16 cellular contexts compared by ENCODE assay signal in genomic region chr12:59405992-59406391, GRCh38.
DNase-seq lines count a peak whose midpoint lies in the region; ATAC-seq, FAIRE-seq and TF ChIP-seq lines count a peak whose summit lies in the region.
"Had no signal": no experiment of that assay in that cellular context is flagged by ENCODE, and none has a peak within 500 bp of the region (broad histone marks: within the 10 kb centered on the region; RNA-seq: fewer than 3 reads in every experiment).

No MANE protein-coding gene starts in this region.

- TF ChIP-seq CTCF in GM12865 (IDR thresholded peaks at IDR 0.05; ENCODE audit: insufficient read depth, low read depth, low read length, missing control alignments) (no peak), MM.1S (IDR thresholded peaks at IDR 0.05; ENCODE audit: low read length) (no peak), kidney (IDR thresholded peaks at IDR 0.05; ENCODE audit: borderline replicate concordance, extremely low read depth, insufficient read depth) (no peak)

- H3K27ac ChIP-seq in MM.1S (ENCODE audit: low read length) (peak overlapping the region; percentile 28; the same call in 1 of the 2 replicates), kidney (ENCODE audit: low read depth in 2 of 2, low read length in 2 of 2) (no peak overlapping the region)
- H3K27ac ChIP-seq: HL-60 had no signal

- no peaks in the 10 kb centered on the region for H3K36me3 ChIP-seq in MM.1S (replicated peaks; ENCODE audit: insufficient read depth, low read length)
- H3K36me3 ChIP-seq in kidney (ENCODE audit: control insufficient read depth in 1 of 2, insufficient read depth in 2 of 2, low read length in 2 of 2): no peaks in the 10 kb centered on the region

- no peak overlapping the region for H3K4me3 Mint-ChIP-seq in stimulated activated effector memory CD8-positive, alpha-beta T cell treated with anti-CD3 and anti-CD28 coated beads, Interleukin-12 subunit alpha, Interleukin-12 subunit beta, amount 100 ng/mL, for 72 hours

- H3F3A ChIP-seq in MM.1S (ENCODE audit: insufficient read depth, low read length): peaks cover 8% of the 10 kb centered on the region

- H3K4me3 ChIP-seq in GM12865 (ENCODE audit: low read depth, low read length) (no peak overlapping the region), MM.1S (ENCODE audit: low read length) (no peak overlapping the region), kidney (ENCODE audit: low read length in 2 of 2) (no peak overlapping the region)

- no peaks in the 10 kb centered on the region for H3K27me3 ChIP-seq in MM.1S (replicated peaks; ENCODE audit: insufficient read depth, low read length)

- H2AFZ ChIP-seq in MM.1S (ENCODE audit: low read length): no peak overlapping the region

- H3K27ac Mint-ChIP-seq in stimulated activated effector memory CD8-positive, alpha-beta T cell treated with anti-CD3 and anti-CD28 coated beads, Interleukin-12 subunit alpha, Interleukin-12 subunit beta, amount 100 ng/mL, for 72 hours: no peak overlapping the region

- H3K4me2 ChIP-seq in MM.1S (ENCODE audit: low read depth, low read length): peak overlapping the region; percentile 20; the same call in 1 of the 2 replicates

- no peaks in the 10 kb centered on the region for H3K36me3 Mint-ChIP-seq in stimulated activated effector memory CD8-positive, alpha-beta T cell treated with anti-CD3 and anti-CD28 coated beads, Interleukin-12 subunit alpha, Interleukin-12 subunit beta, amount 100 ng/mL, for 72 hours

- no peaks in the 10 kb centered on the region for H3K4me1 Mint-ChIP-seq in stimulated activated effector memory CD8-positive, alpha-beta T cell treated with anti-CD3 and anti-CD28 coated beads, Interleukin-12 subunit alpha, Interleukin-12 subunit beta, amount 100 ng/mL, for 72 hours

- no peaks in the 10 kb centered on the region for H3K79me2 ChIP-seq in MM.1S (ENCODE audit: low read length)

- no peak overlapping the region for H3K9ac ChIP-seq in MM.1S (ENCODE audit: low read length)
- H3K9ac ChIP-seq in kidney (ENCODE audit: low read length in 2 of 2): no peak overlapping the region

- intact Hi-C loops in kidney (cut with DNase I): no loop called here

- no peak for FAIRE-seq in kidney (lab: Jason Lieb, UNC)

- no peaks in the 10 kb centered on the region for H3K9me2 ChIP-seq in MM.1S (replicated peaks; ENCODE audit: insufficient read depth, low read length)

- no peaks in the 10 kb centered on the region for H4K20me1 ChIP-seq in MM.1S (ENCODE audit: insufficient read depth, low read length)

- ATAC-seq in GM21381 (IDR thresholded peaks at IDR 0.05; ENCODE audit: unreplicated experiment): peak; percentile 89
- peak; percentile 34 for ATAC-seq in stimulated activated effector memory CD8-positive, alpha-beta T cell treated with anti-CD3 and anti-CD28 coated beads, Interleukin-12 subunit alpha, Interleukin-12 subunit beta, amount 100 ng/mL, for 72 hours

- no peaks in the 10 kb centered on the region for H3K9me3 ChIP-seq in MM.1S (replicated peaks; ENCODE audit: insufficient read depth, low read length)
- no peaks in the 10 kb centered on the region for H3K9me3 ChIP-seq in kidney (ENCODE audit: control insufficient read depth in 1 of 2, low read length in 2 of 2)
- H3K9me3 ChIP-seq: Caco-2 had no signal

- DNase-seq in GM12865 (ENCODE audit: low read depth) (peak; percentile 71), MM.1S (peak; percentile 72), NCI-H146 treated with DMSO at 0.1 percent for 48 hours (lab: John Stamatoyannopoulos, UW; ENCODE audit: unreplicated experiment) (no peak), kidney (no peak), HUDEP-2 (lab: John Stamatoyannopoulos, UW; ENCODE audit: unreplicated experiment in 76 of 76) (no peak)
- DNase-seq in stimulated activated effector memory CD8-positive, alpha-beta T cell treated with anti-CD3 and anti-CD28 coated beads, Interleukin-12 subunit alpha, Interleukin-12 subunit beta, amount 100 ng/mL, for 72 hours (ENCODE audit: low spot score in 2 of 2): no peak
- DNase-seq: ACHN, Caco-2, DMS153, GOT3, MV-4-11, NCI-H1417, NCI-H1930, NCI-H526 treated with DMSO at 0.1 percent for 48 hours had no signal

- no peaks in the 10 kb centered on the region for H3K9me3 Mint-ChIP-seq in stimulated activated effector memory CD8-positive, alpha-beta T cell treated with anti-CD3 and anti-CD28 coated beads, Interleukin-12 subunit alpha, Interleukin-12 subunit beta, amount 100 ng/mL, for 72 hours

- peaks cover 21% of the 10 kb centered on the region for H3K4me1 ChIP-seq in MM.1S (ENCODE audit: low read length)
- no peaks in the 10 kb centered on the region for H3K4me1 ChIP-seq in kidney (ENCODE audit: control insufficient read depth in 1 of 2, insufficient read depth in 1 of 2, low read depth in 1 of 2, low read length in 2 of 2)
- H3K4me1 ChIP-seq: Caco-2 had no signal

Comparison
In these comparisons a context has a peak if more than half of its experiments do, and no peak if none do; other contexts are left out.
1. DNase-seq: peak in GM12865 (single experiment) and MM.1S (single experiment); none in stimulated activated effector memory CD8-positive, alpha-beta T cell treated with anti-CD3 and anti-CD28 coated beads, Interleukin-12 subunit alpha, Interleukin-12 subunit beta, amount 100 ng/mL, for 72 hours (0 of 2), NCI-H146 treated with DMSO at 0.1 percent for 48 hours (single experiment), kidney (single experiment) and HUDEP-2 (0 of 76).